ENCODE assay signal across 31 cellular contexts in genomic region chr14:74558655-74559054, GRCh38. TPM values are rescaled to one million over a fixed set of nuclear protein-coding genes. Genes with fewer than 3 reads are reported as not detected.
DNase-seq lines count a peak whose midpoint lies in the region; ATAC-seq and TF ChIP-seq lines count a peak whose summit lies in the region.
"Had no signal": no experiment of that assay in that cellular context is flagged by ENCODE, and none has a peak within 500 bp of the region (broad histone marks: within the 10 kb centered on the region; RNA-seq: fewer than 3 reads in every experiment).

No MANE protein-coding gene starts in this region.

- DNase-seq in EH (ENCODE audit: low read depth) (peak; percentile 34), adipocyte (ENCODE audit: low read depth) (peak; percentile 56), fibroblast of mammary gland (ENCODE audit: low read depth) (peak; percentile 78), psoas muscle (peak; percentile 50 to 69), GDM1 (lab: John Stamatoyannopoulos, UW) (no peak)
- no peak for DNase-seq in activated T-cell treated with anti-CD3 and anti-CD28 coated beads, Interleukin-2, amount 50 U/mL, for 48 hours
- DNase-seq: activated CD4-positive, alpha-beta memory T cell treated with anti-CD3 and anti-CD28 coated beads, Interleukin-2, amount 10 ng/mL, durations not matched to agents 7 days and 5 days; activated CD4-positive, alpha-beta T cell treated with anti-CD3 and anti-CD28 coated beads for 1 hour; activated CD8-positive, alpha-beta memory T cell treated with anti-CD3 and anti-CD28 coated beads, Interleukin-2, amount 50 U/mL, for 48 hours; activated naive CD4-positive, alpha-beta T cell treated with anti-CD3 and anti-CD28 coated beads, Interleukin-2, amount 10 ng/mL, durations not matched to agents 7 days and 5 days; AML-193; amniotic stem cell; Calu3; CD4-positive, CD25-positive, alpha-beta regulatory T cell; cortex of kidney; DMS79 treated with DMSO at 0.1 percent for 48 hours; effector memory CD8-positive, alpha-beta T cell; hypothalamus; NCI-H1417 treated with DMSO at 0.1 percent for 48 hours; NCI-H2029 treated with DMSO at 0.1 percent for 48 hours; NCI-H526; pancreas; stomach had no signal

- TF ChIP-seq CTCF in fibroblast of mammary gland (conservative IDR thresholded peaks at IDR 0.05; ENCODE audit: control insufficient read depth, insufficient read depth, low read depth, low read length) (no peak), psoas muscle (IDR thresholded peaks at IDR 0.05) (no peak)

- WGBS in psoas muscle, 3 donors, result 79 to 88% (median 81%) methylated on average over 1 of the region's 1 CpG

- intact Hi-C loops in psoas muscle (cut with DNase I), result no loop called here

- no peak overlapping the region for H3K27ac ChIP-seq in psoas muscle
- H3K27ac ChIP-seq: cardiac muscle cell, KMS-11, pancreas, stomach had no signal

- H3K9ac ChIP-seq in adipocyte (ENCODE audit: low read length), result no peak overlapping the region
- H3K9ac ChIP-seq: KMS-11 had no signal

- H3K27me3 ChIP-seq in adipocyte (replicated peaks; ENCODE audit: control insufficient read depth, insufficient read depth, low read length) (no peaks in the 10 kb centered on the region), psoas muscle (ENCODE audit: insufficient read depth in 3 of 3, low read length in 2 of 3) (no peaks in the 10 kb centered on the region)
- H3K27me3 ChIP-seq: cardiac muscle cell, pancreas, stomach, tibial nerve had no signal

- H3K4me1 ChIP-seq in adipocyte (ENCODE audit: control insufficient read depth, insufficient read depth, low read length) (peaks cover 32% of the 10 kb centered on the region), psoas muscle (no peaks in the 10 kb centered on the region)
- H3K4me1 ChIP-seq: pancreas had no signal

- H3K4me3 ChIP-seq in adipocyte (ENCODE audit: low read length), result no peak overlapping the region
- H3K4me3 ChIP-seq in fibroblast of mammary gland (ENCODE audit: control insufficient read depth, low read depth, low read length), result no peak overlapping the region
- no peak overlapping the region for H3K4me3 ChIP-seq in psoas muscle
- H3K4me3 ChIP-seq: A549, cardiac muscle cell, pancreas, stomach, tibial nerve had no signal

- peaks cover under 1% of the 10 kb centered on the region for H3K36me3 ChIP-seq in adipocyte (ENCODE audit: control insufficient read depth, insufficient read depth, low read length, severe bottlenecking)
- no peaks in the 10 kb centered on the region for H3K36me3 ChIP-seq in psoas muscle (ENCODE audit: insufficient read depth in 1 of 2, low read depth in 1 of 2)
- H3K36me3 ChIP-seq: cardiac muscle cell, pancreas, stomach had no signal

- no peaks in the 10 kb centered on the region for H3K9me3 ChIP-seq in adipocyte (ENCODE audit: control insufficient read depth, low read length)
- H3K9me3 ChIP-seq in psoas muscle, result no peaks in the 10 kb centered on the region
- H3K9me3 ChIP-seq: A549, pancreas, stomach, tibial nerve had no signal

- ATAC-seq in psoas muscle (peak in 1 of 4 donors; percentile 40), HG02970 (IDR thresholded peaks at IDR 0.05; ENCODE audit: low FRiP score, unreplicated experiment) (no peak), HG03342 (IDR thresholded peaks at IDR 0.05; ENCODE audit: unreplicated experiment) (no peak)
- ATAC-seq: A549; effector memory CD8-positive, alpha-beta T cell; left lobe of liver; pancreas; right cardiac atrium had no signal

RNA-seq across cellular contexts. Expression of gene LTBP2, which starts 53.4 kb away (rescaled TPM):
- total RNA-seq in psoas muscle, result 10 to 100 TPM; 11.8 to 51.4 (median 24.2) TPM
- 1 to 10 TPM; 2.4 to 6.1 (median 3.2) TPM for polyA plus RNA-seq in psoas muscle

Comparison
In these comparisons a context has a peak if more than half of its experiments do, and no peak if none do; other contexts are left out.
1. DNase-seq: peak in EH (single experiment), adipocyte (single experiment), fibroblast of mammary gland (single experiment) and psoas muscle (2 of 2); none in GDM1 (single experiment) and activated T-cell treated with anti-CD3 and anti-CD28 coated beads, Interleukin-2, amount 50 U/mL, for 48 hours (0 of 2).